ENCODE assay signal across 8 cellular contexts in genomic region chr11:65116370-65117205, GRCh38. TPM values are rescaled to one million over a fixed set of nuclear protein-coding genes. Genes with fewer than 3 reads are reported as not detected.
DNase-seq lines count a peak whose midpoint lies in the region; ATAC-seq, FAIRE-seq and TF ChIP-seq lines count a peak whose summit lies in the region.

No MANE protein-coding gene starts in this region.

- H3K9me3 Mint-ChIP-seq in endodermal cell, result no peaks in the 10 kb centered on the region
- H3K9me3 Mint-ChIP-seq in natural killer cell, result no peaks in the 10 kb centered on the region

- TF ChIP-seq CTCF in DND-41 (IDR thresholded peaks at IDR 0.05; ENCODE audit: borderline replicate concordance, extremely low read depth, low read length, poor library complexity, severe bottlenecking) (no peak), endodermal cell (conservative IDR thresholded peaks at IDR 0.05) (no peak), natural killer cell (IDR thresholded peaks at IDR 0.05) (no peak), transverse colon (IDR thresholded peaks at IDR 0.05) (no peak)

- H3K36me3 Mint-ChIP-seq in endodermal cell (ENCODE audit: low read depth) (peaks cover 29% of the 10 kb centered on the region), natural killer cell (no peaks in the 10 kb centered on the region)

- H3K4me3 ChIP-seq in DND-41 (ENCODE audit: low read depth in 1 of 2, low read length in 2 of 2) (peak overlapping the region; percentile 91 to 99), endodermal cell (ENCODE audit: low read length) (peak overlapping the region; percentile 85), transverse colon (peak overlapping the region; percentile 61 to 86 (median 81))

- H3K4me2 ChIP-seq in DND-41 (ENCODE audit: insufficient read depth, low read length), result peak overlapping the region; percentile 98

- no peaks in the 10 kb centered on the region for H3K27me3 Mint-ChIP-seq in endodermal cell (ENCODE audit: insufficient read depth)
- no peaks in the 10 kb centered on the region for H3K27me3 Mint-ChIP-seq in natural killer cell (ENCODE audit: low read depth in 2 of 2)

- H3K9ac ChIP-seq in DND-41 (ENCODE audit: low read depth, low read length) (peak overlapping the region; percentile 91), endodermal cell (ENCODE audit: extremely low read depth, low read length, poor library complexity, severe bottlenecking) (peak overlapping the region; percentile 90)

- FAIRE-seq in HTR-8/SVneo (lab: Jason Lieb, UNC), result no peak

- H3K9me3 ChIP-seq in DND-41 (ENCODE audit: insufficient read depth, low read length, severe bottlenecking) (no peaks in the 10 kb centered on the region), endodermal cell (ENCODE audit: control insufficient read depth, low read length) (no peaks in the 10 kb centered on the region), transverse colon (no peaks in the 10 kb centered on the region)

- peaks cover 76% of the 10 kb centered on the region for H3K4me1 ChIP-seq in DND-41 (ENCODE audit: insufficient read depth, low read length)
- H3K4me1 ChIP-seq in endodermal cell (ENCODE audit: control insufficient read depth, insufficient read depth, low read length), result peaks cover 5% of the 10 kb centered on the region
- H3K4me1 ChIP-seq in transverse colon, result peaks cover 26 to 55% (median 41%) of the 10 kb centered on the region in 4 donors

- 36 to 37% methylated on average over 63 to 68 of the region's 68 CpGs for WGBS in endodermal cell (ENCODE audit: insufficient coverage in 1 of 2, insufficient read length in 1 of 2), 2 experiments
- WGBS in transverse colon (ENCODE audit: low coverage in 1 of 2), 2 donors, result 19% methylated on average over 49 of the region's 68 CpGs; no CpG with 5 or more reads in 1 of the 2 donors

- H4K20me1 ChIP-seq in DND-41 (ENCODE audit: insufficient read depth, low read length), result peaks cover 24% of the 10 kb centered on the region; the same call in 1 of the 2 replicates

- H3K27ac Mint-ChIP-seq in endodermal cell (peak overlapping the region; percentile 92), natural killer cell (peak overlapping the region; percentile 88 to 99)

- intact Hi-C loops in natural killer cell (cut with micrococcal nuclease), result loop anchor here (1.0 to 10.0 kb wide), 5 partner anchors 18 to 342 kb away; partner anchors contain the start of genes CDCA5, SF1, SYVN1 and VPS51
- intact Hi-C loops in transverse colon (cut with DNase I; ENCODE audit: low total_unique reads), result loop anchor here (5.0 kb wide), 1 partner anchor 89 kb away; the partner anchor contains the start of gene SNX15

- H3K4me1 Mint-ChIP-seq in endodermal cell, result peaks cover 12% of the 10 kb centered on the region
- peaks cover 37 to 48% of the 10 kb centered on the region in 2 donors for H3K4me1 Mint-ChIP-seq in natural killer cell

- H3K36me3 ChIP-seq in DND-41 (ENCODE audit: insufficient read depth, low read length) (peaks cover 54% of the 10 kb centered on the region), endodermal cell (ENCODE audit: control insufficient read depth, insufficient read depth, low read length) (peaks cover 61% of the 10 kb centered on the region), transverse colon (peaks cover 0 to 21% (median 5%) of the 10 kb centered on the region in 4 donors)

- peak; percentile 62 for DNase-seq in DND-41
- peak; percentile 54 for DNase-seq in LHCN-M2 (ENCODE audit: low read depth)
- peak; percentile 54 to 63 for DNase-seq in activated CD4-positive, alpha-beta T cell treated with anti-CD3 and anti-CD28 coated beads, Interleukin-2, amount 50 U/mL, for 4 hours
- peak; percentile 80 for DNase-seq in endodermal cell
- DNase-seq in natural killer cell, result no peak
- no peak for DNase-seq in transverse colon
- DNase-seq in HTR-8/SVneo (ENCODE audit: insufficient read length, low spot score), result no peak

- TF ChIP-seq EP300 in transverse colon (IDR thresholded peaks at IDR 0.05; ENCODE audit: low read depth), result no peak

- peaks cover 66% of the 10 kb centered on the region for H3K79me2 ChIP-seq in DND-41 (ENCODE audit: insufficient read depth, low read length)

- ATAC-seq in DND-41 (ENCODE audit: insufficient read depth, low read depth) (peak; percentile 8), natural killer cell (peak; percentile 3 to 21 (median 3)), HG03565 (IDR thresholded peaks at IDR 0.05; ENCODE audit: unreplicated experiment) (no peak)

- H3K27me3 ChIP-seq in DND-41 (ENCODE audit: insufficient read depth, low read length, poor library complexity) (no peaks in the 10 kb centered on the region), endodermal cell (ENCODE audit: control insufficient read depth, insufficient read depth, low read length, poor library complexity, severe bottlenecking) (no peaks in the 10 kb centered on the region), transverse colon (no peaks in the 10 kb centered on the region)

- H2AFZ ChIP-seq in DND-41 (ENCODE audit: low read depth, low read length), result peak overlapping the region; percentile 80; the same call in 1 of the 2 replicates

- in situ Hi-C loops in transverse colon (cut with MboI; ENCODE audit: low pct_ligation_motif_present in 1 of 4, low pct_unique_long_range_greater_than_20kb in 1 of 4, low sequenced_read_pairs in 3 of 4), result no loop called here

- peak overlapping the region; percentile 75 for H3K4me3 Mint-ChIP-seq in endodermal cell
- peak overlapping the region; percentile 86 for H3K4me3 Mint-ChIP-seq in natural killer cell

- H3K27ac ChIP-seq in DND-41 (ENCODE audit: low read length), result peak overlapping the region; percentile 91
- H3K27ac ChIP-seq in endodermal cell (ENCODE audit: low read depth, low read length), result peak overlapping the region; percentile 64
- peak overlapping the region; percentile 86 to 94 (median 92) for H3K27ac ChIP-seq in transverse colon

- TF ChIP-seq POLR2A in transverse colon (IDR thresholded peaks at IDR 0.05), result no peak

RNA-seq across cellular contexts. Expression of gene ZNHIT2, which starts 0.9 kb away (rescaled TPM):
- total RNA-seq in LHCN-M2 (2014; rRNA removed), result 13.7 and 20.9 TPM in 2 replicates
- 10.4 TPM for polyA plus RNA-seq in LHCN-M2 (2012)
- total RNA-seq in endodermal cell, result 10 to 100 TPM; 11.0 to 11.8 TPM
- 6.0 TPM for polyA plus RNA-seq in endodermal cell (2013, experiment 1 of 2)
- polyA plus RNA-seq in endodermal cell (2013, experiment 2 of 2), result 5.4 TPM
- 1 to 10 TPM; 5.6 to 6.8 (median 6.1) TPM for total RNA-seq in natural killer cell
- total RNA-seq in transverse colon, result 10 to 100 TPM in 3 of 4 donors, 1 to 10 TPM in 1; 9.6 to 40.8 (median 12.2) TPM

RNA-seq across cellular contexts. Expression of gene TM7SF2, which starts 4.9 kb away (rescaled TPM):
- 0.96 and 3.3 TPM in 2 replicates for total RNA-seq in LHCN-M2 (2014; rRNA removed)
- polyA plus RNA-seq in LHCN-M2 (2012), result 2.3 TPM
- total RNA-seq in endodermal cell, result 100 to 1,000 TPM in 1 of 2 donors, 10 to 100 TPM in 1; 97.9 to 108 TPM
- 75.3 TPM for polyA plus RNA-seq in endodermal cell (2013, experiment 1 of 2)
- 70.5 TPM for polyA plus RNA-seq in endodermal cell (2013, experiment 2 of 2)
- 10 to 100 TPM; 17.0 to 23.2 (median 18.6) TPM for total RNA-seq in natural killer cell
- total RNA-seq in transverse colon, result 10 to 100 TPM; 29.4 to 59.5 (median 42.3) TPM

RNA-seq across cellular contexts. Expression of gene FAU, which starts 5.3 kb away (rescaled TPM):
- total RNA-seq in LHCN-M2 (2014; rRNA removed) (246 and 445 TPM in 2 replicates), endodermal cell (100 to 1,000 TPM; 774 to 802 TPM), natural killer cell (100 to 1,000 TPM; 724 to 977 (median 968) TPM), transverse colon (100 to 1,000 TPM; 594 to 986 (median 662) TPM)
- polyA plus RNA-seq in LHCN-M2 (2012), result 1,302 TPM
- polyA plus RNA-seq in endodermal cell (2013, experiment 1 of 2), result 857 TPM
- polyA plus RNA-seq in endodermal cell (2013, experiment 2 of 2), result 794 TPM

RNA-seq across cellular contexts. Expression of gene MRPL49, which starts 5.5 kb away (rescaled TPM):
- total RNA-seq in LHCN-M2 (2014; rRNA removed) (58.5 and 68.3 TPM in 2 replicates), endodermal cell (10 to 100 TPM; 53.9 to 56.6 TPM), natural killer cell (10 to 100 TPM; 36.8 to 37.5 (median 36.9) TPM), transverse colon (100 to 1,000 TPM in 1 of 4 donors, 10 to 100 TPM in 3; 10.5 to 119 (median 60.9) TPM)
- polyA plus RNA-seq in LHCN-M2 (2012), result 41.6 TPM
- 37.3 TPM for polyA plus RNA-seq in endodermal cell (2013, experiment 1 of 2)
- polyA plus RNA-seq in endodermal cell (2013, experiment 2 of 2), result 36.6 TPM

RNA-seq across cellular contexts. Expression of gene SYVN1, which starts 17.7 kb away (rescaled TPM):
- 14.6 and 18.3 TPM in 2 replicates for total RNA-seq in LHCN-M2 (2014; rRNA removed)
- 16.9 TPM for polyA plus RNA-seq in LHCN-M2 (2012)
- total RNA-seq in endodermal cell, result 10 to 100 TPM; 30.4 to 39.5 TPM
- polyA plus RNA-seq in endodermal cell (2013, experiment 1 of 2), result 32.8 TPM
- polyA plus RNA-seq in endodermal cell (2013, experiment 2 of 2), result 25.3 TPM
- 100 to 1,000 TPM in 1 of 3 donors, 10 to 100 TPM in 2; 72.9 to 109 (median 90.2) TPM for total RNA-seq in natural killer cell
- total RNA-seq in transverse colon, result 10 to 100 TPM; 20.5 to 72.6 (median 51.9) TPM

Comparison
In these comparisons a context has a peak if more than half of its experiments do, and no peak if none do; other contexts are left out.
1. DNase-seq: peak in DND-41 (single experiment), LHCN-M2 (single experiment), activated CD4-positive, alpha-beta T cell treated with anti-CD3 and anti-CD28 coated beads, Interleukin-2, amount 50 U/mL, for 4 hours (2 of 2) and endodermal cell (single experiment); none in natural killer cell (single experiment), transverse colon (single experiment) and HTR-8/SVneo (single experiment).
2. Peak in every context shown above with its lines, with median percentiles within 50 percentile points of each other: H3K27ac ChIP-seq and H3K4me3 ChIP-seq.